ENCODE assay signal across 8 cellular contexts in genomic region chr19:20068559-20068958, GRCh38. TPM values are rescaled to one million over a fixed set of nuclear protein-coding genes. Genes with fewer than 3 reads are reported as not detected.
DNase-seq lines count a peak whose midpoint lies in the region; ATAC-seq and TF ChIP-seq lines count a peak whose summit lies in the region.
"Not testable (repeated sequence)": the region's sequence is repeated elsewhere in the genome, so short reads cannot be mapped to it uniquely, and the experiment has no call there.
"Had no signal": no experiment of that assay in that cellular context is flagged by ENCODE, and none has a peak within 500 bp of the region (broad histone marks: within the 10 kb centered on the region; RNA-seq: fewer than 3 reads in every experiment).

No MANE protein-coding gene starts in this region.

- not testable (repeated sequence) for H4K20me1 ChIP-seq in GM23338 (replicated peaks; ENCODE audit: insufficient read depth)

- H3K36me3 Mint-ChIP-seq in GM23338 (ENCODE audit: low read depth): peaks cover 28% of the 10 kb centered on the region
- peaks cover 25% of the 10 kb centered on the region for H3K36me3 Mint-ChIP-seq in endodermal cell (ENCODE audit: low read depth)
- H3K36me3 Mint-ChIP-seq in mesothelial cell of epicardium: not testable (repeated sequence)
- H3K36me3 Mint-ChIP-seq in progenitor cell of endocrine pancreas (ENCODE audit: insufficient read depth): peaks cover 18% of the 10 kb centered on the region

- not testable (repeated sequence) for H3F3A ChIP-seq in GM23338 (replicated peaks; ENCODE audit: low read depth)

- H2AFZ ChIP-seq in GM23338: peak overlapping the region; percentile 4; the same call in 1 of the 2 replicates

- peaks cover 35% of the 10 kb centered on the region for H3K4me1 Mint-ChIP-seq in GM23338
- H3K4me1 Mint-ChIP-seq in endodermal cell: peaks cover 42% of the 10 kb centered on the region
- H3K4me1 Mint-ChIP-seq in mesothelial cell of epicardium: peaks cover 13% of the 10 kb centered on the region
- H3K4me1 Mint-ChIP-seq in progenitor cell of endocrine pancreas (ENCODE audit: low read depth): peaks cover 26% of the 10 kb centered on the region

- H3K4me3 Mint-ChIP-seq in GM23338 (peak overlapping the region; percentile 23; the same call in 2 of the 3 replicates), endodermal cell (peak overlapping the region; percentile 55), mesothelial cell of epicardium (peak overlapping the region; percentile 57), progenitor cell of endocrine pancreas (ENCODE audit: low read depth) (peak overlapping the region; percentile 64)

- peak; percentile 48 for ATAC-seq in GM23338

- H3K36me3 ChIP-seq in GM23338 (ENCODE audit: insufficient read depth); HUES48 (ENCODE audit: control insufficient read depth, insufficient read depth, low read length); NT2/D1 (ENCODE audit: insufficient read depth, insufficient read length, low read length); endodermal cell (ENCODE audit: control insufficient read depth, insufficient read depth, low read length); iPS-15b (ENCODE audit: control insufficient read depth, insufficient read depth, low read length): not testable (repeated sequence)

- H3K27me3 ChIP-seq in GM23338 (ENCODE audit: insufficient read depth); HUES48 (ENCODE audit: control insufficient read depth, insufficient read depth, low read length); NT2/D1 (ENCODE audit: insufficient read depth, insufficient read length); endodermal cell (ENCODE audit: control insufficient read depth, insufficient read depth, low read length, poor library complexity, severe bottlenecking); iPS-15b (ENCODE audit: control insufficient read depth, insufficient read depth, low read length): not testable (repeated sequence)

- H3K4me1 ChIP-seq in GM23338 (ENCODE audit: insufficient read depth) (peaks cover 42% of the 10 kb centered on the region), HUES48 (ENCODE audit: control insufficient read depth, insufficient read depth, low read length) (peaks cover 30% of the 10 kb centered on the region), iPS-15b (ENCODE audit: control insufficient read depth, insufficient read depth, low read length) (peaks cover 29% of the 10 kb centered on the region)
- H3K4me1 ChIP-seq in NT2/D1 (ENCODE audit: insufficient read depth, insufficient read length); endodermal cell (ENCODE audit: control insufficient read depth, insufficient read depth, low read length): not testable (repeated sequence)

- H3K9ac ChIP-seq in HUES48 (ENCODE audit: low read depth, low read length) (peak overlapping the region; percentile 31; the same call in 1 of the 2 replicates), NT2/D1 (ENCODE audit: insufficient read length, low read depth) (peak overlapping the region; percentile 47), endodermal cell (ENCODE audit: extremely low read depth, low read length, poor library complexity, severe bottlenecking) (peak overlapping the region; percentile 66)
- not testable (repeated sequence) for H3K9ac ChIP-seq in iPS-15b (ENCODE audit: low read depth, low read length)

- H3K4me3 ChIP-seq in GM23338: peak overlapping the region; percentile 46
- H3K4me3 ChIP-seq in HUES48 (ENCODE audit: low read depth, low read length): peak overlapping the region; percentile 46
- not testable (repeated sequence) for H3K4me3 ChIP-seq in NT2/D1 (ENCODE audit: insufficient read length, low read depth)
- H3K4me3 ChIP-seq in endodermal cell (ENCODE audit: low read length): peak overlapping the region; percentile 76
- peak overlapping the region; percentile 40 for H3K4me3 ChIP-seq in iPS-15b (ENCODE audit: low read depth, low read length)

- H3K9me3 ChIP-seq in HUES48 (ENCODE audit: control insufficient read depth, insufficient read depth, low read length); iPS-15b (ENCODE audit: control insufficient read depth, insufficient read depth, low read length): not testable (repeated sequence)
- peaks cover 26% of the 10 kb centered on the region for H3K9me3 ChIP-seq in NT2/D1 (ENCODE audit: insufficient read depth, low read length)
- H3K9me3 ChIP-seq in endodermal cell (ENCODE audit: control insufficient read depth, low read length): peaks cover 35% of the 10 kb centered on the region

- not testable (repeated sequence) for TF ChIP-seq CTCF in GM23338 (conservative IDR thresholded peaks at IDR 0.05; ENCODE audit: low read depth in 2 of 2); endodermal cell (conservative IDR thresholded peaks at IDR 0.05); mesothelial cell of epicardium (IDR thresholded peaks at IDR 0.05; ENCODE audit: unreplicated experiment); progenitor cell of endocrine pancreas (IDR thresholded peaks at IDR 0.05; ENCODE audit: unreplicated experiment)

- WGBS in endodermal cell (ENCODE audit: insufficient coverage in 1 of 2, insufficient read length in 1 of 2), 2 experiments: 21 to 36% methylated on average over 7 of the region's 7 CpGs

- H3K79me2 ChIP-seq in GM23338 (replicated peaks; ENCODE audit: insufficient read depth): not testable (repeated sequence)

- H3K9me3 Mint-ChIP-seq in GM23338 (peaks cover 32% of the 10 kb centered on the region), endodermal cell (peaks cover 57% of the 10 kb centered on the region), progenitor cell of endocrine pancreas (ENCODE audit: low read depth) (peaks cover 21% of the 10 kb centered on the region)
- H3K9me3 Mint-ChIP-seq in mesothelial cell of epicardium: not testable (repeated sequence)

- not testable (repeated sequence) for H3K9me2 ChIP-seq in GM23338 (ENCODE audit: insufficient read depth)

- H3K27ac ChIP-seq in GM23338 (ENCODE audit: low read depth) (peak overlapping the region; percentile 94), HUES48 (ENCODE audit: low read depth, low read length) (peak overlapping the region; percentile 76), endodermal cell (ENCODE audit: low read depth, low read length) (peak overlapping the region; percentile 46)

- peaks cover 11% of the 10 kb centered on the region for H3K27me3 Mint-ChIP-seq in GM23338 (ENCODE audit: insufficient read depth, low read depth, poor library complexity)
- H3K27me3 Mint-ChIP-seq in endodermal cell (ENCODE audit: insufficient read depth); mesothelial cell of epicardium (ENCODE audit: low read depth); progenitor cell of endocrine pancreas: not testable (repeated sequence)

- DNase-seq in GM23338 (ENCODE audit: low spot score) (peak; percentile 45), endodermal cell (peak; percentile 61)
- not testable (repeated sequence) for DNase-seq in NT2/D1 (ENCODE audit: low read depth, low spot score); mesothelial cell of epicardium (ENCODE audit: low spot score in 2 of 2, unreplicated experiment in 2 of 2); progenitor cell of endocrine pancreas (ENCODE audit: low spot score, unreplicated experiment)

- H3K4me2 ChIP-seq in GM23338: peak overlapping the region; percentile 62

- H3K27ac Mint-ChIP-seq in GM23338 (peak overlapping the region; percentile 51), endodermal cell (peak overlapping the region; percentile 94), mesothelial cell of epicardium (peak overlapping the region; percentile 62), progenitor cell of endocrine pancreas (peak overlapping the region; percentile 88)

RNA-seq across cellular contexts. Expression of gene ZNF90, which starts 9.2 kb away (rescaled TPM):
- total RNA-seq in GM23338 (2014; rRNA removed; shearing (Covaris generic)): 101 and 122 TPM in 2 replicates
- polyA plus RNA-seq in GM23338 (2016; fragmentation: Nextera tagmentation; extraction: Ambion mirVana): 99.0 and 102 TPM in 2 replicates
- total RNA-seq in endodermal cell (100 to 1,000 TPM; 113 to 174 TPM), mesothelial cell of epicardium (27.6 to 28.0 TPM (median 27.9 TPM) in 3 replicates), progenitor cell of endocrine pancreas (48.0 and 53.8 TPM in 2 replicates)
- polyA plus RNA-seq in endodermal cell (2013, experiment 1 of 2): 26.0 TPM
- 26.6 TPM for polyA plus RNA-seq in endodermal cell (2013, experiment 2 of 2)

RNA-seq across cellular contexts. Expression of gene ZNF682, which starts 29.3 kb away (rescaled TPM):
- 17.4 and 25.1 TPM in 2 replicates for total RNA-seq in GM23338 (2014; rRNA removed; shearing (Covaris generic))
- 38.3 and 45.1 TPM in 2 replicates for polyA plus RNA-seq in GM23338 (2016; fragmentation: Nextera tagmentation; extraction: Ambion mirVana)
- total RNA-seq in endodermal cell (10 to 100 TPM; 28.5 to 29.3 TPM), mesothelial cell of epicardium (11.0 to 13.6 TPM (median 13.0 TPM) in 3 replicates), progenitor cell of endocrine pancreas (20.5 and 22.6 TPM in 2 replicates)
- polyA plus RNA-seq in endodermal cell (2013, experiment 1 of 2): 14.1 TPM
- 12.7 TPM for polyA plus RNA-seq in endodermal cell (2013, experiment 2 of 2)
- total RNA-seq: A673 had no signal
